Comparison of ENCODE assay signal across 9 cellular contexts in the genomic region with DNA sequence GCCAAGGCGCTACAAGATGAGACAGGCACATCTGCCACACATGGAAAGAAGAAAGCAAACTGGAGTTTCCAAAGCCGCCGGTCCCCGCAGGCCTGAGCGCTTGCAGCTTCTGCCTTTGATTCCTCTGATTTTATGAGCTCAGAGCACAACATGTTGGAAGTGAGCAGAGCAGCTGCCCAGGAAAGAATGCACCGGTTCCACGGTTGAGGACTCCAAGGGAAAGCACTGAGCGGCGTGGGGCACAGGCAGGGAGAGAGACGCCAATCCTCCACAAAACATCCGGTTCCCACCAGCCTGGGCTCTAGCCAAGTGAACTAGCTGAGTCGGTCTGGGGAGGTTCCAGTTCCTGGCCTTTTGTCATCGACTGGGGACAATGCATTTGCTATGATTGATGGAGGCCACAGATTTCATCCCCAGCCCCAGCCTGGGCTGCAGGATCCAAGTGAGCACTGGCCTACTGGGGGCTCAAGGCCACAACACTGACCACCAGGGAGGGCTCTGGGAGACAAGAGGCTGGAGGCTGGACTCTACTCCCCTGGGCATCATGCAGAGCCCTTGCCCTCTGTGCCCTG.
DNase-seq lines count a peak whose midpoint lies in the region; ATAC-seq and TF ChIP-seq lines count a peak whose summit lies in the region.
"Had no signal": no experiment of that assay in that cellular context is flagged by ENCODE, and none has a peak within 500 bp of the region (broad histone marks: within the 10 kb centered on the region; RNA-seq: fewer than 3 reads in every experiment).

No MANE protein-coding gene starts in this region.

- no peaks in the 10 kb centered on the region for H3K36me3 ChIP-seq in CD8-positive, alpha-beta memory T cell (ENCODE audit: insufficient read depth, low read length)

- H3K27me3 Mint-ChIP-seq in activated CD4-positive, alpha-beta T cell treated with anti-CD3 and anti-CD28 coated beads for 36 hours, result no peaks in the 10 kb centered on the region
- peaks cover 0 to 1% of the 10 kb centered on the region in 2 donors for H3K27me3 Mint-ChIP-seq in CD8-positive, alpha-beta memory T cell
- H3K27me3 Mint-ChIP-seq: activated B cell treated with CpG ODN at 0.5 μM for 24 hours had no signal

- H3K27ac Mint-ChIP-seq in stimulated activated effector memory CD8-positive, alpha-beta T cell treated with anti-CD3 and anti-CD28 coated beads, Interleukin-12 subunit alpha, Interleukin-12 subunit beta, amount 100 ng/mL, for 72 hours, result peak overlapping the region; percentile 32
- H3K27ac Mint-ChIP-seq in activated CD4-positive, alpha-beta T cell treated with anti-CD3 and anti-CD28 coated beads for 36 hours, result no peak overlapping the region
- H3K27ac Mint-ChIP-seq in CD8-positive, alpha-beta memory T cell, result no peak overlapping the region
- H3K27ac Mint-ChIP-seq: activated B cell treated with CpG ODN at 0.5 μM for 24 hours had no signal

- DNase-seq in HFF-Myc (ENCODE audit: extremely low read depth, low read depth) (peak; percentile 41), cerebellar cortex (ENCODE audit: low spot score) (peak; percentile 66)
- DNase-seq in stimulated activated effector memory CD8-positive, alpha-beta T cell treated with anti-CD3 and anti-CD28 coated beads, Interleukin-12 subunit alpha, Interleukin-12 subunit beta, amount 100 ng/mL, for 72 hours (ENCODE audit: low spot score in 2 of 2), result no peak
- no peak for DNase-seq in stimulated activated naive CD4-positive, alpha-beta T cell treated with Interleukin-2 at 50 U/mL for 16 hours (lab: John Stamatoyannopoulos, UW)
- DNase-seq in activated CD4-positive, alpha-beta T cell treated with anti-CD3 and anti-CD28 coated beads for 36 hours, result no peak
- DNase-seq in CD8-positive, alpha-beta memory T cell, result no peak
- DNase-seq: activated B cell treated with CpG ODN at 0.5 μM for 24 hours had no signal

- peaks cover 21% of the 10 kb centered on the region for H3K4me1 Mint-ChIP-seq in stimulated activated effector memory CD8-positive, alpha-beta T cell treated with anti-CD3 and anti-CD28 coated beads, Interleukin-12 subunit alpha, Interleukin-12 subunit beta, amount 100 ng/mL, for 72 hours
- peaks cover 20% of the 10 kb centered on the region for H3K4me1 Mint-ChIP-seq in activated CD4-positive, alpha-beta T cell treated with anti-CD3 and anti-CD28 coated beads for 36 hours
- peaks cover 8 to 12% (median 12%) of the 10 kb centered on the region in 3 donors for H3K4me1 Mint-ChIP-seq in CD8-positive, alpha-beta memory T cell

- no peak overlapping the region for H3K4me3 Mint-ChIP-seq in stimulated activated effector memory CD8-positive, alpha-beta T cell treated with anti-CD3 and anti-CD28 coated beads, Interleukin-12 subunit alpha, Interleukin-12 subunit beta, amount 100 ng/mL, for 72 hours
- no peak overlapping the region for H3K4me3 Mint-ChIP-seq in activated CD4-positive, alpha-beta T cell treated with anti-CD3 and anti-CD28 coated beads for 36 hours
- no peak overlapping the region for H3K4me3 Mint-ChIP-seq in CD8-positive, alpha-beta memory T cell
- H3K4me3 Mint-ChIP-seq: activated B cell treated with CpG ODN at 0.5 μM for 24 hours had no signal

- POLR2A ChIA-PET in activated CD4-positive, alpha-beta T cell treated with anti-CD3 and anti-CD28 coated beads for 36 hours (lab: Charles Lee), result interaction anchor here (1.1 kb wide), 1 partner anchor 172 kb away, joined by 3 read pairs; no protein-coding TSS in a partner anchor
- POLR2A ChIA-PET in CD8-positive, alpha-beta memory T cell (lab: Charles Lee), result no interaction called here

- TF ChIP-seq CTCF in HFF-Myc (IDR thresholded peaks at IDR 0.05; ENCODE audit: low read depth, low read length, missing control alignments), result no peak

- CTCF ChIA-PET in activated CD4-positive, alpha-beta T cell treated with anti-CD3 and anti-CD28 coated beads for 36 hours (lab: Charles Lee), result interaction anchor here (0.8 kb wide), 1 partner anchor 80 kb away, joined by 3 read pairs; no protein-coding TSS in a partner anchor
- CTCF ChIA-PET in CD8-positive, alpha-beta memory T cell (lab: Charles Lee), result interaction anchor here (0.5 to 1.2 kb wide), 2 partner anchors 11 to 239 kb away, joined by 3 read pairs; no protein-coding TSS in a partner anchor

- intact Hi-C loops in activated CD4-positive, alpha-beta T cell treated with anti-CD3 and anti-CD28 coated beads for 36 hours (cut with DNase I, micrococcal nuclease), result no loop called here

- H3K4me3 ChIP-seq in HFF-Myc (replicated peaks; ENCODE audit: low read depth, low read length), result no peak overlapping the region
- H3K4me3 ChIP-seq in CD8-positive, alpha-beta memory T cell (ENCODE audit: low read length), result no peak overlapping the region

- peak overlapping the region; percentile 56 for H3K27ac ChIP-seq in layer of hippocampus (ENCODE audit: low read depth, low read length)
- no peak overlapping the region for H3K27ac ChIP-seq in CD8-positive, alpha-beta memory T cell (ENCODE audit: low read depth, low read length)

- no peaks in the 10 kb centered on the region for H3K9me3 ChIP-seq in CD8-positive, alpha-beta memory T cell (ENCODE audit: low read length)

- ATAC-seq in stimulated activated effector memory CD8-positive, alpha-beta T cell treated with anti-CD3 and anti-CD28 coated beads, Interleukin-12 subunit alpha, Interleukin-12 subunit beta, amount 100 ng/mL, for 72 hours, result no peak
- ATAC-seq in activated CD4-positive, alpha-beta T cell treated with anti-CD3 and anti-CD28 coated beads for 36 hours, result no peak
- no peak for ATAC-seq in HG02973 (IDR thresholded peaks at IDR 0.05; ENCODE audit: unreplicated experiment)

- H3K9me3 Mint-ChIP-seq in stimulated activated effector memory CD8-positive, alpha-beta T cell treated with anti-CD3 and anti-CD28 coated beads, Interleukin-12 subunit alpha, Interleukin-12 subunit beta, amount 100 ng/mL, for 72 hours, result peaks cover 4% of the 10 kb centered on the region
- H3K9me3 Mint-ChIP-seq in activated CD4-positive, alpha-beta T cell treated with anti-CD3 and anti-CD28 coated beads for 36 hours (ENCODE audit: low read depth), result peaks cover 5% of the 10 kb centered on the region
- peaks cover 0 to 4% (median 0%) of the 10 kb centered on the region in 5 donors for H3K9me3 Mint-ChIP-seq in CD8-positive, alpha-beta memory T cell
- H3K9me3 Mint-ChIP-seq: activated B cell treated with CpG ODN at 0.5 μM for 24 hours had no signal

- H3K4me1 ChIP-seq in CD8-positive, alpha-beta memory T cell (ENCODE audit: insufficient read depth, low read length), result no peaks in the 10 kb centered on the region

- H3K36me3 Mint-ChIP-seq in stimulated activated effector memory CD8-positive, alpha-beta T cell treated with anti-CD3 and anti-CD28 coated beads, Interleukin-12 subunit alpha, Interleukin-12 subunit beta, amount 100 ng/mL, for 72 hours, result no peaks in the 10 kb centered on the region
- peaks cover 2% of the 10 kb centered on the region for H3K36me3 Mint-ChIP-seq in activated CD4-positive, alpha-beta T cell treated with anti-CD3 and anti-CD28 coated beads for 36 hours (ENCODE audit: low read depth)
- no peaks in the 10 kb centered on the region for H3K36me3 Mint-ChIP-seq in CD8-positive, alpha-beta memory T cell

- H3K27me3 ChIP-seq in layer of hippocampus (ENCODE audit: control insufficient read depth, insufficient read depth, low read length), result no peaks in the 10 kb centered on the region
- no peaks in the 10 kb centered on the region for H3K27me3 ChIP-seq in CD8-positive, alpha-beta memory T cell (ENCODE audit: insufficient read depth, low read length, poor library complexity, severe bottlenecking)

Comparison
In these comparisons a context has a peak if more than half of its experiments do, and no peak if none do; other contexts are left out.
1. DNase-seq: peak in HFF-Myc (single experiment) and cerebellar cortex (single experiment); none in stimulated activated effector memory CD8-positive, alpha-beta T cell treated with anti-CD3 and anti-CD28 coated beads, Interleukin-12 subunit alpha, Interleukin-12 subunit beta, amount 100 ng/mL, for 72 hours (0 of 2), stimulated activated naive CD4-positive, alpha-beta T cell treated with Interleukin-2 at 50 U/mL for 16 hours (single experiment), activated CD4-positive, alpha-beta T cell treated with anti-CD3 and anti-CD28 coated beads for 36 hours (single experiment) and CD8-positive, alpha-beta memory T cell (0 of 5).